ENCODE assay signal across 10 cellular contexts in the genomic region with DNA sequence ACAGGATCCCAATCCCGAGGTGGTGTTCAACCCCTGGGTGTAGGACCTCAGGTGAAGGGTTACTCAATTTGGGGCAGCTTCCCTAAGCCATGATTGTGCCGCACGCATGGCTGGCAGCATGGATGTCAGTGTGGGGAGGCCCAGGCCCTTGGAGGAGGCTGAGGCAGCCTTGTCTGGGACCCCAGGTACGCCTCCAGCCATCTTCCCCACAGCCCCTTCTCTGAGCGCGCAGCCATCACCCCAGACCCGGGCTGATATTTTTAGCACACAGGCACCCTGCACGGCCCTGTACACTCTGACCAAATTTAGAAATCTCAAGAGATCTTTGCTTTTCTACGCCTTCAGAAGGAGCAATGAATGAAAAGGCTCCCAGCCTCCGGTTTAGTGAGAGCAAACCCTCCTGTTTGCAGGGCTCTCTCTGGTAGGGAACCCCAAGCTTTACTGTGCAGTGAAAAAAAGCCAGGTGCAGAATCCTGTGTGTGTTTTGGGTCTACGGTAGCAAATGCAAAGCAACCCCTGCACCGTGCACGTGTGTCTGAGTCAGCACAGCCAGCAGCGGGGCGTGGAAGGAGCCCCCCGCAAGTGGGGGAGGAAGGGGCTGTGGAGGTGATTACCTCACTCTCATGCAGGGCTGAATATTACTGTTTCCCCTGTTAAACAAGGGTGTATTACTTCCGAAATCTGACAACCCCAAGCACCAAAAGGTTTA. TPM values are rescaled to one million over a fixed set of nuclear protein-coding genes. Genes with fewer than 3 reads are reported as not detected.
A peak's percentile ranks its signal among the peaks of the same experiment; 100 is the strongest.
DNase-seq lines count a peak whose midpoint lies in the region; ATAC-seq, FAIRE-seq and TF ChIP-seq lines count a peak whose summit lies in the region.
"Had no signal": no experiment of that assay in that cellular context is flagged by ENCODE, and none has a peak within 500 bp of the region (broad histone marks: within the 10 kb centered on the region; RNA-seq: fewer than 3 reads in every experiment).

No MANE protein-coding gene starts in this region.

- peak overlapping the region in 8 of 9 donors; percentile 48 to 87 (median 85) for H3K27ac Mint-ChIP-seq in naive thymus-derived CD4-positive, alpha-beta T cell

- peak; percentile 63 for DNase-seq in GM19238 (ENCODE audit: insufficient read length, low spot score)
- peak in 6 of 9 donors; percentile 16 to 53 (median 36) for DNase-seq in naive thymus-derived CD4-positive, alpha-beta T cell
- no peak for DNase-seq in frontal cortex (ENCODE audit: low spot score in 2 of 2)
- no peak for DNase-seq in dedifferentiated amniotic fluid mesenchymal stem cell (ENCODE audit: extremely low spot score)
- DNase-seq in T-helper 1 cell = no peak

- ATAC-seq in HG02943 (IDR thresholded peaks at IDR 0.05; ENCODE audit: low read depth, unreplicated experiment) = peak; percentile 52
- ATAC-seq in naive thymus-derived CD4-positive, alpha-beta T cell = peak; percentile 74
- no peak for ATAC-seq in HG02588 (IDR thresholded peaks at IDR 0.05; ENCODE audit: unreplicated experiment)

- H3K36me3 Mint-ChIP-seq in naive thymus-derived CD4-positive, alpha-beta T cell = no peaks in the 10 kb centered on the region

- intact Hi-C loops in naive thymus-derived CD4-positive, alpha-beta T cell (cut with micrococcal nuclease) = loop anchor here in 1 of 2 donors (2.0 kb wide), 1 partner anchor 46 kb away; no protein-coding TSS in a partner anchor

- H3K27ac ChIP-seq in naive thymus-derived CD4-positive, alpha-beta T cell (ENCODE audit: low read depth, low read length) = peak overlapping the region; percentile 47
- H3K27ac ChIP-seq: SJSA1 had no signal

- TF ChIP-seq POLR2A in Raji (IDR thresholded peaks at IDR 0.05; ENCODE audit: insufficient read depth, low read depth, low read length) = peak; percentile 28; the same call in 1 of the 2 replicates

- H3K4me3 Mint-ChIP-seq in naive thymus-derived CD4-positive, alpha-beta T cell = peak overlapping the region in 9 of 10 donors; percentile 49 to 81 (median 74)

- CTCF ChIA-PET in naive thymus-derived CD4-positive, alpha-beta T cell (lab: Charles Lee) = interaction anchor here (0.8 to 1.6 kb wide), 2 partner anchors 13 to 95 kb away, joined by 3 to 4 read pairs; no protein-coding TSS in a partner anchor

- H3K4me3 ChIP-seq in naive thymus-derived CD4-positive, alpha-beta T cell (ENCODE audit: low read length) = no peak overlapping the region
- H3K4me3 ChIP-seq: SJSA1 had no signal

- H3K4me1 Mint-ChIP-seq in naive thymus-derived CD4-positive, alpha-beta T cell = peaks cover 5 to 54% (median 31%) of the 10 kb centered on the region in 7 donors

- FAIRE-seq in frontal cortex (lab: Jason Lieb, UNC) = no peak

- POLR2A ChIA-PET in naive thymus-derived CD4-positive, alpha-beta T cell (lab: Charles Lee) = interaction anchor here (1.3 to 3.2 kb wide), 5 partner anchors 9 to 88 kb away, joined by 3 to 13 read pairs (median 3); no protein-coding TSS in a partner anchor

- peaks cover 0 to 25% (median 0%) of the 10 kb centered on the region in 5 donors for H3K27me3 Mint-ChIP-seq in naive thymus-derived CD4-positive, alpha-beta T cell

- peaks cover 7 to 26% of the 10 kb centered on the region in 2 donors for H3K4me1 ChIP-seq in naive thymus-derived CD4-positive, alpha-beta T cell (ENCODE audit: control insufficient read depth in 2 of 2, insufficient read depth in 2 of 2, low read length in 2 of 2)

- no peaks in the 10 kb centered on the region for H3K36me3 ChIP-seq in naive thymus-derived CD4-positive, alpha-beta T cell (ENCODE audit: control insufficient read depth in 2 of 3, insufficient read depth in 3 of 3, low read length in 3 of 3)
- H3K36me3 ChIP-seq: SJSA1 had no signal

- H3K9me3 Mint-ChIP-seq in naive thymus-derived CD4-positive, alpha-beta T cell = peaks cover 0 to 1% (median 0%) of the 10 kb centered on the region in 11 donors

- H3K27me3 ChIP-seq in naive thymus-derived CD4-positive, alpha-beta T cell (ENCODE audit: control insufficient read depth in 2 of 2, insufficient read depth in 2 of 2, low read length in 2 of 2) = no peaks in the 10 kb centered on the region
- H3K27me3 ChIP-seq: SJSA1 had no signal

- H3K9me3 ChIP-seq in naive thymus-derived CD4-positive, alpha-beta T cell (ENCODE audit: control insufficient read depth in 2 of 3, low read length in 3 of 3) = no peaks in the 10 kb centered on the region
- H3K9me3 ChIP-seq: SJSA1 had no signal

RNA-seq across cellular contexts. Expression of a gene that starts 44.3 kb away (rescaled TPM):
- not detected for total RNA-seq in naive thymus-derived CD4-positive, alpha-beta T cell
- polyA plus RNA-seq in naive thymus-derived CD4-positive, alpha-beta T cell = not detected
- total RNA-seq in frontal cortex = not detected
- total RNA-seq: fibroblast of lung, SJSA1 had no signal
- polyA plus RNA-seq: fibroblast of lung had no signal

Comparison
In these comparisons a context has a peak if more than half of its experiments do, and no peak if none do; other contexts are left out.
1. DNase-seq: peak in GM19238 (single experiment) and naive thymus-derived CD4-positive, alpha-beta T cell (6 of 9); none in frontal cortex (0 of 2), dedifferentiated amniotic fluid mesenchymal stem cell (single experiment) and T-helper 1 cell (0 of 5).